ENCODE assay signal across 24 cellular contexts in the genomic region with DNA sequence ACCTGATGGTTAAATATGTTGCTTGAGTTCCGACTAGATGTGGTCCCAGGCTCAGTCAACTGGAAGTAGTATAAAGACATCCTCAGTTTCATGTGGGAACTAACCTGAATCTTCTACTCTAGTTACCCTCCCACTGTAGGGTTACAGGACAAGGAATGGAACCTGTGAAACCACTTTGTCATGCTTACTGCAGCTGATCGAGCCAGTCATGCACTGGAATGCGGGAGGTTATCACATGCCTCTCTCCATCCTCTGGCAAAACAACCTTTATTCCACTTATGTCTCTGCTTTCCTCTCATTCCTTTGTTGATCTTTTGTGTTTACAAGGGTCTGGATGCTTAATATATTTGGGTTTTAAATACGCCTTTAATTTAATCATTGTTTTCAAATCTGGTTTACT.
A peak's percentile ranks its signal among the peaks of the same experiment; 100 is the strongest.
DNase-seq lines count a peak whose midpoint lies in the region; ATAC-seq and TF ChIP-seq lines count a peak whose summit lies in the region.
"Had no signal": no experiment of that assay in that cellular context is flagged by ENCODE, and none has a peak within 500 bp of the region (broad histone marks: within the 10 kb centered on the region; RNA-seq: fewer than 3 reads in every experiment).

No MANE protein-coding gene starts in this region.

- peaks cover 8% of the 10 kb centered on the region; the same call in 2 of the 3 replicates for H3K4me1 Mint-ChIP-seq in GM23338
- peaks cover 0 to 6% (median under 1%) of the 10 kb centered on the region in 4 donors for H3K4me1 Mint-ChIP-seq in naive thymus-derived CD8-positive, alpha-beta T cell
- H3K4me1 Mint-ChIP-seq: CD4-positive, CD25-positive, alpha-beta regulatory T cell had no signal

- no peak overlapping the region for H2AFZ ChIP-seq in GM23338

- peaks cover 29% of the 10 kb centered on the region for H3K9me3 Mint-ChIP-seq in GM23338
- peaks cover 0 to 35% (median 13%) of the 10 kb centered on the region in 9 donors for H3K9me3 Mint-ChIP-seq in naive thymus-derived CD8-positive, alpha-beta T cell
- H3K9me3 Mint-ChIP-seq: HFFc6 had no signal

- no peak overlapping the region for H3K18ac ChIP-seq in mesendoderm (ENCODE audit: low read length)

- no peaks in the 10 kb centered on the region for H3K27me3 ChIP-seq in GM23338 (ENCODE audit: insufficient read depth)
- H3K27me3 ChIP-seq in mesendoderm (ENCODE audit: insufficient read depth, low read length, poor library complexity) = no peaks in the 10 kb centered on the region
- H3K27me3 ChIP-seq in right lobe of liver = no peaks in the 10 kb centered on the region
- H3K27me3 ChIP-seq: BLaER1, SJSA1 had no signal

- H4K8ac ChIP-seq in mesendoderm (ENCODE audit: low read depth, low read length) = no peak overlapping the region

- no peak overlapping the region for H3K4me2 ChIP-seq in GM23338
- H3K4me2 ChIP-seq in mesendoderm (ENCODE audit: low read length) = no peak overlapping the region
- H3K4me2 ChIP-seq: BLaER1 had no signal

- H3K4me3 ChIP-seq in GM23338 (no peak overlapping the region), mesendoderm (ENCODE audit: low read length) (no peak overlapping the region), right lobe of liver (no peak overlapping the region)
- H3K4me3 ChIP-seq: BLaER1, HAP-1, K562, SJSA1 had no signal

- H3K27ac Mint-ChIP-seq in GM23338 = no peak overlapping the region
- no peak overlapping the region for H3K27ac Mint-ChIP-seq in naive thymus-derived CD8-positive, alpha-beta T cell
- H3K27ac Mint-ChIP-seq: HFFc6 had no signal

- no peak overlapping the region for H3K9ac ChIP-seq in mesendoderm (ENCODE audit: low read length)
- H3K9ac ChIP-seq: BLaER1 had no signal

- no peaks in the 10 kb centered on the region for H3K27me3 Mint-ChIP-seq in GM23338 (ENCODE audit: insufficient read depth, low read depth, poor library complexity)
- H3K27me3 Mint-ChIP-seq in naive thymus-derived CD8-positive, alpha-beta T cell = no peaks in the 10 kb centered on the region

- no peak overlapping the region for H4K5ac ChIP-seq in mesendoderm (ENCODE audit: low read length)

- no peak overlapping the region for H3K23ac ChIP-seq in mesendoderm (ENCODE audit: low read length)

- no peak overlapping the region for H3K27ac ChIP-seq in GM23338 (ENCODE audit: low read depth)
- no peak overlapping the region for H3K27ac ChIP-seq in mesendoderm (ENCODE audit: low read depth, low read length)
- H3K27ac ChIP-seq in right lobe of liver = no peak overlapping the region
- H3K27ac ChIP-seq: BLaER1, SJSA1 had no signal

- intact Hi-C loops in right lobe of liver (cut with DNase I) = no loop called here

- H2BK15ac ChIP-seq in mesendoderm (replicated peaks; ENCODE audit: low read depth) = no peak overlapping the region

- 100% methylated on average over 1 of the region's 4 CpGs for WGBS in mesendoderm (ENCODE audit: extremely low coverage, insufficient coverage, low lambda C conversion rate)
- 69% methylated on average over 4 of the region's 4 CpGs for WGBS in right lobe of liver (ENCODE audit: insufficient coverage, low coverage, low lambda C conversion rate, missing lambda C conversion rate)

- no peak overlapping the region for H3K56ac ChIP-seq in mesendoderm (ENCODE audit: low read length)

- ATAC-seq in GM23338 (no peak), esophagus mucosa (peak; percentile 37), right lobe of liver (no peak)
- no peak for ATAC-seq in naive thymus-derived CD8-positive, alpha-beta T cell
- ATAC-seq: K562 had no signal

- no peaks in the 10 kb centered on the region for H3K9me3 ChIP-seq in right lobe of liver
- H3K9me3 ChIP-seq: HAP-1, SJSA1 had no signal

- no peak for TF ChIP-seq POLR2A in right lobe of liver (IDR thresholded peaks at IDR 0.05)

- H3F3A ChIP-seq in GM23338 (replicated peaks; ENCODE audit: low read depth) = no peaks in the 10 kb centered on the region

- H3K79me1 ChIP-seq in mesendoderm (ENCODE audit: low read length) = no peaks in the 10 kb centered on the region

- H3K36me3 ChIP-seq in GM23338 (ENCODE audit: insufficient read depth) (peaks cover 4% of the 10 kb centered on the region; the same call in 1 of the 2 replicates), mesendoderm (ENCODE audit: control insufficient read depth, insufficient read depth, low read length) (no peaks in the 10 kb centered on the region), right lobe of liver (no peaks in the 10 kb centered on the region)
- H3K36me3 ChIP-seq: BLaER1, HAP-1, SJSA1 had no signal

- no peaks in the 10 kb centered on the region; the same call in 1 of the 2 replicates for H3K9me2 ChIP-seq in GM23338 (ENCODE audit: insufficient read depth)

- H2BK120ac ChIP-seq in mesendoderm (ENCODE audit: low read depth, low read length) = no peak overlapping the region

- H3K4me1 ChIP-seq in GM23338 (ENCODE audit: insufficient read depth) (no peaks in the 10 kb centered on the region), mesendoderm (ENCODE audit: control insufficient read depth, low read depth, low read length) (no peaks in the 10 kb centered on the region), right lobe of liver (no peaks in the 10 kb centered on the region)
- H3K4me1 ChIP-seq: BLaER1, SJSA1 had no signal

- no peak for TF ChIP-seq CTCF in GM23338 (conservative IDR thresholded peaks at IDR 0.05; ENCODE audit: low read depth in 2 of 2)
- TF ChIP-seq CTCF in right lobe of liver (IDR thresholded peaks at IDR 0.05) = no peak

- no peak overlapping the region for H3K4ac ChIP-seq in mesendoderm (ENCODE audit: low read depth, low read length)

- H3K36me3 Mint-ChIP-seq in GM23338 (ENCODE audit: low read depth) = peaks cover 10% of the 10 kb centered on the region; the same call in 2 of the 3 replicates
- peaks cover 0 to 23% (median 8%) of the 10 kb centered on the region in 3 donors for H3K36me3 Mint-ChIP-seq in naive thymus-derived CD8-positive, alpha-beta T cell

- H3K79me2 ChIP-seq in GM23338 (replicated peaks; ENCODE audit: insufficient read depth) (no peaks in the 10 kb centered on the region), mesendoderm (ENCODE audit: control insufficient read depth, insufficient read depth, low read length) (no peaks in the 10 kb centered on the region)

- no peak overlapping the region for H2BK5ac ChIP-seq in mesendoderm (ENCODE audit: low read length)

- no peak overlapping the region for H3K4me3 Mint-ChIP-seq in GM23338
- no peak overlapping the region for H3K4me3 Mint-ChIP-seq in naive thymus-derived CD8-positive, alpha-beta T cell
- H3K4me3 Mint-ChIP-seq: CD4-positive, CD25-positive, alpha-beta regulatory T cell; HFFc6 had no signal

- POLR2A ChIA-PET in naive thymus-derived CD8-positive, alpha-beta T cell (lab: Charles Lee) = no interaction called here

- no peaks in the 10 kb centered on the region for H4K20me1 ChIP-seq in GM23338 (replicated peaks; ENCODE audit: insufficient read depth)
- H4K20me1 ChIP-seq: BLaER1 had no signal

- DNase-seq in GM23338 (ENCODE audit: low spot score) (peak; percentile 31), amniotic epithelial cell (ENCODE audit: low read depth) (peak; percentile 16), mesendoderm (peak; percentile 59), A172 (ENCODE audit: low spot score) (no peak), right lobe of liver (no peak), hippocampal formation (lab: John Stamatoyannopoulos, UW) (no peak)
- no peak for DNase-seq in naive thymus-derived CD8-positive, alpha-beta T cell
- DNase-seq: CD4-positive, CD25-positive, alpha-beta regulatory T cell; HFFc6; Kasumi-1; NCI-H1092 treated with DMSO at 0.1 percent for 48 hours; NCI-H1436 treated with DMSO at 0.1 percent for 48 hours; NCI-H187 treated with DMSO at 0.1 percent for 48 hours; NCI-H446 treated with DMSO at 0.1 percent for 48 hours; NCI-H526; NCI-H82; NK-92 treated with Interleukin-12 subunit alpha and Interleukin-12 subunit beta, amount 100 ng/mL, for 24 hours; Right ventricle myocardium superior; RPMI8226 had no signal

- H2AK5ac ChIP-seq in mesendoderm (ENCODE audit: low read length) = no peak overlapping the region

TF ChIP-seq in GM23338, 12 proteins besides CTCF, POLR2A, EP300 and RAD21 (continues in another document):
- TF ChIP-seq EZH2 (IDR thresholded peaks at IDR 0.05; ENCODE audit: low read depth, unreplicated experiment) = no peak
- TF ChIP-seq NANOG (IDR thresholded peaks at IDR 0.05; ENCODE audit: borderline replicate concordance) = no peak
- TF ChIP-seq EZH2phosphoT487 (IDR thresholded peaks at IDR 0.05; ENCODE audit: unreplicated experiment) = no peak

Comparison
In these comparisons a context has a peak if more than half of its experiments do, and no peak if none do; other contexts are left out.
1. DNase-seq: peak in GM23338 (single experiment), amniotic epithelial cell (single experiment) and mesendoderm (single experiment); none in A172 (single experiment), right lobe of liver (0 of 3), naive thymus-derived CD8-positive, alpha-beta T cell (0 of 10) and hippocampal formation (0 of 2).